ENCODE assay signal across 8 cellular contexts in genomic region chr1:112849425-112849966, GRCh38.
DNase-seq lines count a peak whose midpoint lies in the region; ATAC-seq and TF ChIP-seq lines count a peak whose summit lies in the region.

No MANE protein-coding gene starts in this region.

- peak overlapping the region; percentile 69 for H3K27ac ChIP-seq in foreskin keratinocyte

- no peaks in the 10 kb centered on the region for H3K9me3 Mint-ChIP-seq in activated CD4-positive, alpha-beta memory T cell treated with anti-CD3 and anti-CD28 coated beads for 36 hours

- peak overlapping the region; percentile 23 for H3K4me3 Mint-ChIP-seq in activated CD4-positive, alpha-beta memory T cell treated with anti-CD3 and anti-CD28 coated beads for 36 hours

- peak; percentile 66 for ATAC-seq in foreskin keratinocyte
- ATAC-seq in omental fat pad (ENCODE audit: low FRiP score): peak; percentile 70
- no peak for ATAC-seq in GM21526 (IDR thresholded peaks at IDR 0.05; ENCODE audit: low FRiP score, unreplicated experiment)
- ATAC-seq in HG02870 (IDR thresholded peaks at IDR 0.05; ENCODE audit: unreplicated experiment): no peak

- peaks cover 41% of the 10 kb centered on the region for H3K27me3 Mint-ChIP-seq in activated CD4-positive, alpha-beta memory T cell treated with anti-CD3 and anti-CD28 coated beads for 36 hours

- no peak for TF ChIP-seq CTCF in foreskin keratinocyte (conservative IDR thresholded peaks at IDR 0.05)
- TF ChIP-seq CTCF in omental fat pad (IDR thresholded peaks at IDR 0.05): no peak

- POLR2A ChIA-PET in activated CD4-positive, alpha-beta memory T cell treated with anti-CD3 and anti-CD28 coated beads for 36 hours (lab: Charles Lee): no interaction called here

- intact Hi-C loops in activated CD4-positive, alpha-beta memory T cell treated with anti-CD3 and anti-CD28 coated beads for 36 hours (cut with micrococcal nuclease): no loop called here

- H3K4me1 Mint-ChIP-seq in activated CD4-positive, alpha-beta memory T cell treated with anti-CD3 and anti-CD28 coated beads for 36 hours (ENCODE audit: low read depth): peaks cover 10% of the 10 kb centered on the region

- CTCF ChIA-PET in activated CD4-positive, alpha-beta memory T cell treated with anti-CD3 and anti-CD28 coated beads for 36 hours (lab: Charles Lee): interaction anchor here (1.2 kb wide), 1 partner anchor 41 kb away, joined by 4 read pairs; no protein-coding TSS in a partner anchor

- H3K27me3 ChIP-seq in foreskin keratinocyte: no peaks in the 10 kb centered on the region

- no peaks in the 10 kb centered on the region for H3K36me3 Mint-ChIP-seq in activated CD4-positive, alpha-beta memory T cell treated with anti-CD3 and anti-CD28 coated beads for 36 hours

- H3K4me1 ChIP-seq in foreskin keratinocyte: peaks cover 3% of the 10 kb centered on the region

- no peak overlapping the region for H3K27ac Mint-ChIP-seq in activated CD4-positive, alpha-beta memory T cell treated with anti-CD3 and anti-CD28 coated beads for 36 hours

- DNase-seq in activated CD4-positive, alpha-beta T cell treated with anti-CD3 and anti-CD28 coated beads, Interleukin-2, amount 50 U/mL, for 48 hours: peak; percentile 1 to 8
- no peak for DNase-seq in activated CD4-positive, alpha-beta T cell treated with anti-CD3 and anti-CD28 coated beads, Interleukin-2, amount 50 U/mL, for 1 hour
- no peak for DNase-seq in activated CD4-positive, alpha-beta memory T cell treated with anti-CD3 and anti-CD28 coated beads for 36 hours
- DNase-seq in foreskin keratinocyte: peak in 1 of 2 donors; percentile 40
- no peak for DNase-seq in omental fat pad (ENCODE audit: low spot score)
- no peak for DNase-seq in DMS153 (lab: John Stamatoyannopoulos, UW)

Comparison
In these comparisons a context has a peak if more than half of its experiments do, and no peak if none do; other contexts are left out.
1. DNase-seq: peak in activated CD4-positive, alpha-beta T cell treated with anti-CD3 and anti-CD28 coated beads, Interleukin-2, amount 50 U/mL, for 48 hours (2 of 2); none in activated CD4-positive, alpha-beta T cell treated with anti-CD3 and anti-CD28 coated beads, Interleukin-2, amount 50 U/mL, for 1 hour (single experiment), activated CD4-positive, alpha-beta memory T cell treated with anti-CD3 and anti-CD28 coated beads for 36 hours (single experiment), omental fat pad (single experiment) and DMS153 (single experiment).
2. ATAC-seq: peak in foreskin keratinocyte (single experiment) and omental fat pad (single experiment); none in GM21526 (single experiment) and HG02870 (single experiment).